ENCODE assay signal across 17 cellular contexts in the genomic region with DNA sequence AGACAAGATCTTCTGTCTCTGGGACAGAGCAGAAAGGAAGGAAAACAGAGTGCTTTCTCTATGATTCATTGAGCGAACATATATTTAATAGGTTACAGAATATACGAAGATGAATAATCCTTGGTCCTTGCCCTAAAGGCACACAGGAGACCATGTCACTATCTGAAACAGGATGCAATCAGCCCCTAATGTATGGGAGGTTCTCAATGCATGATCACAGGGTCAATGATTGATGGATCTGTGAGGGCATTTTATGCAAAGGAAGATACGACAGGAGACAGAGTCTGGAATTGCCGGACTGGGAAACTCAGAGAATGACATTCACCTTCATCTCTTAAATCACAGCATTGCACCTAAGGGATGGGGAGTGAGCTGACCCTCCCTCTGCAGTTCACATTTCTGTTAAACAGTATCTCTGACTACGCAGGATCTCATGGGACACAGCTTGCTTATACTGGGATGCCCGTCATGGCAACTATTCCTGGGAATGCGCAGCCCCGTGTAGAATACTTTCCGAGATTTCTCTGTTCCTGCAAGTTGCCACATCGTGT.
"Had no signal": no experiment of that assay in that cellular context is flagged by ENCODE, and none has a peak within 500 bp of the region (broad histone marks: within the 10 kb centered on the region; RNA-seq: fewer than 3 reads in every experiment).

No MANE protein-coding gene starts in this region.

- ATAC-seq: body of pancreas had no signal

- H3K36me3 ChIP-seq: ovary, sigmoid colon, spleen, stomach, uterus had no signal

- H3K27ac ChIP-seq: body of pancreas, coronary artery, ovary, sigmoid colon, spleen, stomach, testis, uterus had no signal

- H3K4me1 ChIP-seq: body of pancreas, uterus had no signal

- H3K27me3 ChIP-seq: body of pancreas, ovary, sigmoid colon, spleen, stomach, testis, uterus had no signal

- H3K4me3 Mint-ChIP-seq: activated naive CD8-positive, alpha-beta T cell treated with anti-CD3 and anti-CD28 coated beads for 36 hours; activated T-helper 1 cell treated with anti-CD3 and anti-CD28 coated beads, Interleukin-12 subunit alpha, Interleukin-12 subunit beta, Interleukin-2, Interleukin-4 antibody, amounts not matched to agents 30 ng/mL and 10 ng/mL and 1 ng/mL, durations not matched to agents 14 hours and 24 hours and 36 hours; central memory CD8-positive, alpha-beta T cell had no signal

- H3K4me1 Mint-ChIP-seq: activated naive CD8-positive, alpha-beta T cell treated with anti-CD3 and anti-CD28 coated beads for 36 hours; central memory CD8-positive, alpha-beta T cell had no signal

- H3K27me3 Mint-ChIP-seq: activated naive CD8-positive, alpha-beta T cell treated with anti-CD3 and anti-CD28 coated beads for 36 hours; central memory CD8-positive, alpha-beta T cell had no signal

- H3K27ac Mint-ChIP-seq: activated naive CD8-positive, alpha-beta T cell treated with anti-CD3 and anti-CD28 coated beads for 36 hours; activated T-helper 1 cell treated with anti-CD3 and anti-CD28 coated beads, Interleukin-12 subunit alpha, Interleukin-12 subunit beta, Interleukin-2, Interleukin-4 antibody, amounts not matched to agents 30 ng/mL and 10 ng/mL and 1 ng/mL, durations not matched to agents 14 hours and 24 hours and 36 hours had no signal

- H3K9me3 ChIP-seq: body of pancreas, ovary, testis, uterus had no signal

- DNase-seq: activated CD4-positive, alpha-beta T cell treated with anti-CD3 and anti-CD28 coated beads, Interleukin-2, amount 50 U/mL, for 1 hour; activated CD4-positive, CD25-positive, alpha-beta regulatory T cell; activated CD8-positive, alpha-beta memory T cell treated with anti-CD3 and anti-CD28 coated beads for 24 hours; activated naive CD8-positive, alpha-beta T cell treated with anti-CD3 and anti-CD28 coated beads for 36 hours; body of pancreas; effector CD4-positive, alpha-beta T cell; foreskin fibroblast; kidney glomerular epithelial cell; ovary; sigmoid colon; spleen; testis; uterus had no signal

- H3K4me3 ChIP-seq: body of pancreas, coronary artery, ovary, sigmoid colon, spleen, stomach, testis, uterus had no signal
